13 cellular contexts compared by ENCODE assay signal in genomic region chr2:229330952-229331351, GRCh38. TPM values are rescaled to one million over a fixed set of nuclear protein-coding genes. Genes with fewer than 3 reads are reported as not detected.
DNase-seq lines count a peak whose midpoint lies in the region; ATAC-seq and TF ChIP-seq lines count a peak whose summit lies in the region.
"Had no signal": no experiment of that assay in that cellular context is flagged by ENCODE, and none has a peak within 500 bp of the region (broad histone marks: within the 10 kb centered on the region; RNA-seq: fewer than 3 reads in every experiment).

No MANE protein-coding gene starts in this region.

- H3K27ac Mint-ChIP-seq in activated naive CD8-positive, alpha-beta T cell treated with anti-CD3 and anti-CD28 coated beads for 36 hours = no peak overlapping the region
- H3K27ac Mint-ChIP-seq: endodermal cell had no signal

- intact Hi-C loops in Right ventricle myocardium inferior (cut with DNase I) (no loop called here), left colon (cut with DNase I, micrococcal nuclease) (no loop called here), upper lobe of right lung (cut with DNase I) (no loop called here), prostate gland (cut with DNase I) (no loop called here)

- ATAC-seq in Right ventricle myocardium inferior (peak; percentile 46), left colon (peak; percentile 40), upper lobe of right lung (peak; percentile 93)

- H3K27ac ChIP-seq in right atrium auricular region (no peak overlapping the region), upper lobe of right lung (no peak overlapping the region), prostate gland (no peak overlapping the region)
- H3K27ac ChIP-seq: Peyer's patch had no signal

- H3K36me3 ChIP-seq in right atrium auricular region = no peaks in the 10 kb centered on the region
- H3K36me3 ChIP-seq in upper lobe of right lung = no peaks in the 10 kb centered on the region
- no peaks in the 10 kb centered on the region for H3K36me3 ChIP-seq in prostate gland
- H3K36me3 ChIP-seq: Peyer's patch had no signal

- H3K4me1 Mint-ChIP-seq in activated naive CD8-positive, alpha-beta T cell treated with anti-CD3 and anti-CD28 coated beads for 36 hours = no peaks in the 10 kb centered on the region

- WGBS in prostate gland = 49% methylated on average over 5 of the region's 5 CpGs

- H3K4me3 Mint-ChIP-seq in activated naive CD8-positive, alpha-beta T cell treated with anti-CD3 and anti-CD28 coated beads for 36 hours = no peak overlapping the region
- H3K4me3 Mint-ChIP-seq: endodermal cell had no signal

- TF ChIP-seq POLR2A in prostate gland (IDR thresholded peaks at IDR 0.05) = no peak

- H3K4me1 ChIP-seq in right atrium auricular region = no peaks in the 10 kb centered on the region
- no peaks in the 10 kb centered on the region for H3K4me1 ChIP-seq in upper lobe of right lung
- no peaks in the 10 kb centered on the region for H3K4me1 ChIP-seq in prostate gland (replicated peaks)

- peaks cover 4% of the 10 kb centered on the region for H3K27me3 Mint-ChIP-seq in activated naive CD8-positive, alpha-beta T cell treated with anti-CD3 and anti-CD28 coated beads for 36 hours

- H3K27me3 ChIP-seq in right atrium auricular region (no peaks in the 10 kb centered on the region), upper lobe of right lung (no peaks in the 10 kb centered on the region), prostate gland (replicated peaks; ENCODE audit: insufficient read depth) (no peaks in the 10 kb centered on the region)
- H3K27me3 ChIP-seq: Peyer's patch had no signal

- DNase-seq in Right ventricle myocardium inferior (ENCODE audit: missing footprints) (no peak), right atrium auricular region (ENCODE audit: low spot score) (no peak), OCI-M1 (lab: John Stamatoyannopoulos, UW) (peak; percentile 50), left colon (no peak), upper lobe of right lung (no peak), HCEC 1CT (no peak), prostate gland (ENCODE audit: low spot score) (no peak)
- no peak for DNase-seq in activated naive CD8-positive, alpha-beta T cell treated with anti-CD3 and anti-CD28 coated beads for 36 hours
- DNase-seq: 8988T; activated naive CD4-positive, alpha-beta T cell treated with Interleukin-2 at 50 U/mL for 16 hours; endodermal cell; glutamatergic neuron; Peyer's patch had no signal

- H3K4me3 ChIP-seq in right atrium auricular region = no peak overlapping the region
- no peak overlapping the region for H3K4me3 ChIP-seq in upper lobe of right lung
- no peak overlapping the region for H3K4me3 ChIP-seq in prostate gland
- H3K4me3 ChIP-seq: Peyer's patch had no signal

- no peaks in the 10 kb centered on the region for H3K36me3 Mint-ChIP-seq in activated naive CD8-positive, alpha-beta T cell treated with anti-CD3 and anti-CD28 coated beads for 36 hours

- no peaks in the 10 kb centered on the region for H3K9me3 Mint-ChIP-seq in activated naive CD8-positive, alpha-beta T cell treated with anti-CD3 and anti-CD28 coated beads for 36 hours
- H3K9me3 Mint-ChIP-seq: endodermal cell had no signal

- H3K9me3 ChIP-seq in right atrium auricular region (no peaks in the 10 kb centered on the region), upper lobe of right lung (no peaks in the 10 kb centered on the region), prostate gland (no peaks in the 10 kb centered on the region)
- H3K9me3 ChIP-seq: Peyer's patch had no signal

- no peak for TF ChIP-seq CTCF in right atrium auricular region (IDR thresholded peaks at IDR 0.05)
- no peak for TF ChIP-seq CTCF in upper lobe of right lung (IDR thresholded peaks at IDR 0.05)
- no peak for TF ChIP-seq CTCF in prostate gland (IDR thresholded peaks at IDR 0.05)

RNA-seq across cellular contexts. Expression of gene PID1, which starts 59.9 kb away (rescaled TPM):
- 8.4 TPM for total RNA-seq in Right ventricle myocardium inferior
- 10 to 100 TPM in 1 of 2 donors, 1 to 10 TPM in 1; 9.1 to 24.0 TPM for total RNA-seq in right atrium auricular region
- total RNA-seq in left colon = 10 to 100 TPM; 39.2 to 51.2 TPM
- 51.4 TPM for total RNA-seq in upper lobe of right lung
- total RNA-seq in activated naive CD8-positive, alpha-beta T cell treated with anti-CD3 and anti-CD28 coated beads for 36 hours = not detected
- total RNA-seq in prostate gland = 10 to 100 TPM; 14.0 to 21.0 TPM

Comparison
In these comparisons a context has a peak if more than half of its experiments do, and no peak if none do; other contexts are left out.
1. ATAC-seq: peak in every context shown above with its lines; median percentile 93 in upper lobe of right lung; 46 in Right ventricle myocardium inferior; 40 in left colon.